8 cellular contexts compared by ENCODE assay signal in genomic region chr15:40695469-40695910, GRCh38. TPM values are rescaled to one million over a fixed set of nuclear protein-coding genes. Genes with fewer than 3 reads are reported as not detected.
DNase-seq lines count a peak whose midpoint lies in the region; ATAC-seq and TF ChIP-seq lines count a peak whose summit lies in the region.

No MANE protein-coding gene starts in this region.

- DNase-seq in CD4-positive, alpha-beta T cell = peak in 1 of 10 experiments; percentile 35
- DNase-seq in T47D (ENCODE audit: low read depth in 1 of 2, low spot score in 1 of 2) = peak; percentile 16 to 23
- DNase-seq in transverse colon = no peak
- DNase-seq in posterior vena cava (ENCODE audit: low spot score) = no peak
- no peak for DNase-seq in T1000 (lab: John Stamatoyannopoulos, UW)

- no peaks in the 10 kb centered on the region for H3K27me3 ChIP-seq in CD4-positive, alpha-beta T cell (ENCODE audit: control insufficient read depth, insufficient read depth, low read length)
- H3K27me3 ChIP-seq in liver (ENCODE audit: control insufficient read depth in 4 of 4, insufficient read depth in 4 of 4, low read length in 3 of 4) (no peaks in the 10 kb centered on the region), transverse colon (no peaks in the 10 kb centered on the region)

- no peak for TF ChIP-seq RAD21 in liver (IDR thresholded peaks at IDR 0.05)

- TF ChIP-seq CTCF in CD4-positive, alpha-beta T cell (IDR thresholded peaks at IDR 0.05) = no peak
- TF ChIP-seq CTCF in liver (IDR thresholded peaks at IDR 0.05; ENCODE audit: low read depth, low read length, missing input control) = no peak
- no peak for TF ChIP-seq CTCF in transverse colon (IDR thresholded peaks at IDR 0.05)

- CTCF ChIA-PET in CD4-positive, alpha-beta T cell (lab: Charles Lee) = interaction anchor here (0.6 to 3.3 kb wide), 4 partner anchors 51 to 199 kb away, joined by 3 to 10 read pairs (median 3); partner anchors contain the start of gene VPS18

- TF ChIP-seq POLR2A in transverse colon (IDR thresholded peaks at IDR 0.05) = no peak

- peak overlapping the region; percentile 98 for H3K27ac Mint-ChIP-seq in CD4-positive, alpha-beta T cell
- peak overlapping the region in 2 of 3 donors; percentile 89 to 98 for H3K27ac Mint-ChIP-seq in IgD-negative memory B cell

- H3K4me1 ChIP-seq in liver (ENCODE audit: control insufficient read depth in 4 of 4, insufficient read depth in 4 of 4, low read length in 3 of 4) = peaks cover 8 to 18% (median 14%) of the 10 kb centered on the region in 4 donors
- H3K4me1 ChIP-seq in transverse colon = peaks cover 6 to 24% (median 17%) of the 10 kb centered on the region in 4 donors

- peaks cover 22% of the 10 kb centered on the region for H3K36me3 Mint-ChIP-seq in CD4-positive, alpha-beta T cell (ENCODE audit: low read depth)
- peaks cover 2% of the 10 kb centered on the region for H3K36me3 Mint-ChIP-seq in IgD-negative memory B cell

- H3K27me3 Mint-ChIP-seq in CD4-positive, alpha-beta T cell = no peaks in the 10 kb centered on the region
- H3K27me3 Mint-ChIP-seq in IgD-negative memory B cell = no peaks in the 10 kb centered on the region

- no peak overlapping the region for H3K9ac ChIP-seq in liver (ENCODE audit: low read depth in 1 of 2, low read length in 2 of 2)

- peak overlapping the region in 2 of 3 donors; percentile 76 to 92 for H3K4me3 ChIP-seq in liver (ENCODE audit: low read depth in 1 of 3, low read length in 3 of 3)
- H3K4me3 ChIP-seq in transverse colon = peak overlapping the region; percentile 61 to 90 (median 74)

- no peak for TF ChIP-seq EP300 in transverse colon (IDR thresholded peaks at IDR 0.05; ENCODE audit: low read depth)

- POLR2A ChIA-PET in CD4-positive, alpha-beta T cell (lab: Charles Lee) = interaction anchor here (0.6 to 2.6 kb wide), 24 partner anchors 10 to 1880 kb away, joined by 3 to 25 read pairs (median 6); partner anchors contain the start of genes BAHD1, C15orf62, CCDC32 and DNAJC17

- H3K9me3 ChIP-seq in CD4-positive, alpha-beta T cell (ENCODE audit: control insufficient read depth, low read length) = no peaks in the 10 kb centered on the region
- H3K9me3 ChIP-seq in liver (ENCODE audit: control insufficient read depth in 4 of 4, low read length in 3 of 4) = no peaks in the 10 kb centered on the region
- no peaks in the 10 kb centered on the region for H3K9me3 ChIP-seq in transverse colon

- H3K4me3 Mint-ChIP-seq in CD4-positive, alpha-beta T cell = peak overlapping the region; percentile 97
- peak overlapping the region; percentile 96 to 99 (median 98) for H3K4me3 Mint-ChIP-seq in IgD-negative memory B cell

- intact Hi-C loops in CD4-positive, alpha-beta T cell (cut with DNase I, micrococcal nuclease) = loop anchor here (1.0 to 10.0 kb wide), 5 partner anchors 60 to 719 kb away; partner anchors contain the start of genes RMDN3 (in 2 of the 2), CCDC32 (in 1 of the 2), DNAJC17 (in 1 of the 2) and KNL1 (in 1 of the 2)
- intact Hi-C loops in transverse colon (cut with DNase I; ENCODE audit: low total_unique reads) (no loop called here), posterior vena cava (cut with DNase I) (no loop called here)

- H3K36me3 ChIP-seq in liver (ENCODE audit: control insufficient read depth in 4 of 4, insufficient read depth in 3 of 4, low read depth in 1 of 4, low read length in 3 of 4) (peaks cover 0 to 6% (median under 1%) of the 10 kb centered on the region in 4 donors), transverse colon (no peaks in the 10 kb centered on the region)

- ATAC-seq in CD4-positive, alpha-beta T cell (ENCODE audit: poor library complexity) = no peak
- peak; percentile 31 for ATAC-seq in GM21390 (IDR thresholded peaks at IDR 0.05; ENCODE audit: unreplicated experiment)

- peaks cover 21% of the 10 kb centered on the region for H3K4me1 Mint-ChIP-seq in CD4-positive, alpha-beta T cell (ENCODE audit: low read depth)
- peaks cover 10 to 18% (median 11%) of the 10 kb centered on the region in 3 donors for H3K4me1 Mint-ChIP-seq in IgD-negative memory B cell

- peak overlapping the region; percentile 94 for H3K27ac ChIP-seq in CD4-positive, alpha-beta T cell (ENCODE audit: low read depth, low read length)
- H3K27ac ChIP-seq in liver (ENCODE audit: low read depth in 1 of 2, low read length in 2 of 2) = no peak overlapping the region
- H3K27ac ChIP-seq in transverse colon = peak overlapping the region; percentile 96 to 100 (median 99)

- in situ Hi-C loops in T47D (cut with HindIII; ENCODE audit: low pct_unique_long_range_greater_than_20kb, low sequenced_read_pairs) (no loop called here), transverse colon (cut with MboI; ENCODE audit: low pct_ligation_motif_present in 1 of 4, low pct_unique_long_range_greater_than_20kb in 1 of 4, low sequenced_read_pairs in 3 of 4) (loop anchor here (10.0 to 25.0 kb wide), 3 partner anchors 79 to 192 kb away; partner anchors contain the start of genes VPS18 (in 3 of the 4) and KNL1 (in 1 of the 4))

- 3% methylated on average over 25 of the region's 25 CpGs for WGBS in liver
- 0 to 2% methylated on average over 9 to 25 of the region's 25 CpGs for WGBS in transverse colon (ENCODE audit: low coverage in 1 of 2), 2 donors

- H3K9me3 Mint-ChIP-seq in CD4-positive, alpha-beta T cell = no peaks in the 10 kb centered on the region
- H3K9me3 Mint-ChIP-seq in IgD-negative memory B cell = no peaks in the 10 kb centered on the region

TF ChIP-seq in liver, 16 proteins besides CTCF, POLR2A, EP300 and RAD21 (continues in another document):
- TF ChIP-seq EGR1 (IDR thresholded peaks at IDR 0.05; ENCODE audit: low read depth in 2 of 2) (no peak), TAF1 (conservative IDR thresholded peaks at IDR 0.05) (no peak), HNF4A (conservative IDR thresholded peaks at IDR 0.05) (no peak), GABPA (IDR thresholded peaks at IDR 0.05 in 1 of 2, conservative IDR thresholded peaks at IDR 0.05 in 1 of 2) (no peak), MAX (IDR thresholded peaks at IDR 0.05) (no peak), SP1 (IDR thresholded peaks at IDR 0.05) (no peak), FOXA1 (IDR thresholded peaks at IDR 0.05) (no peak), HNF4G (IDR thresholded peaks at IDR 0.05) (no peak), ZBTB33 (IDR thresholded peaks at IDR 0.05) (no peak), FOXA2 (IDR thresholded peaks at IDR 0.05) (no peak), YY1 (IDR thresholded peaks at IDR 0.05) (no peak), RXRA (IDR thresholded peaks at IDR 0.05) (no peak), NR2F2 (IDR thresholded peaks at IDR 0.05) (no peak), JUND (IDR thresholded peaks at IDR 0.05) (no peak), REST (IDR thresholded peaks at IDR 0.05) (no peak)

RNA-seq across cellular contexts. Expression of gene RAD51, which starts 0.5 kb away (rescaled TPM):
- total RNA-seq in CD4-positive, alpha-beta T cell = 1 to 10 TPM in 1 of 2 experiments, under 1 TPM in 1; 0.64 to 1.5 TPM
- 0.45 TPM for polyA plus RNA-seq in IgD-negative memory B cell
- total RNA-seq in liver = 10 to 100 TPM in 1 of 2 donors, under 1 TPM in 1; 0.25 to 11.3 TPM
- under 1 TPM; 0.51 to 0.87 TPM for polyA plus RNA-seq in liver
- total RNA-seq in transverse colon = 10 to 100 TPM in 1 of 4 donors, 1 to 10 TPM in 3; 1.1 to 31.6 (median 1.8) TPM
- 1 to 10 TPM in 1 of 2 donors, under 1 TPM in 1; 0.52 to 1.0 TPM for total RNA-seq in posterior vena cava

RNA-seq across cellular contexts. Expression of gene RMDN3, which starts 59.6 kb away (rescaled TPM):
- total RNA-seq in CD4-positive, alpha-beta T cell = 10 to 100 TPM; 29.1 to 30.3 TPM
- polyA plus RNA-seq in IgD-negative memory B cell (18.3 TPM), liver (10 to 100 TPM; 27.8 to 33.8 TPM)
- total RNA-seq in liver (10 to 100 TPM; 27.5 to 32.5 TPM), transverse colon (100 to 1,000 TPM in 1 of 4 donors, 10 to 100 TPM in 3; 16.5 to 131 (median 32.7) TPM), posterior vena cava (10 to 100 TPM; 22.3 to 23.6 TPM)

Comparison
In these comparisons a context has a peak if more than half of its experiments do, and no peak if none do; other contexts are left out.
1. DNase-seq: peak in T47D (2 of 2); none in transverse colon (single experiment), posterior vena cava (single experiment) and T1000 (single experiment).
2. H3K27ac ChIP-seq: peak in CD4-positive, alpha-beta T cell (single experiment) and transverse colon (4 of 4); none in liver (0 of 2).
3. intact Hi-C loops: an anchor here in CD4-positive, alpha-beta T cell (1.0 to 10.0 kb wide); none called in transverse colon and posterior vena cava.